In genomic region chr4:26257850-26258249, GRCh38 we compare ENCODE assay signal across 20 cellular contexts.
DNase-seq lines count a peak whose midpoint lies in the region; ATAC-seq and TF ChIP-seq lines count a peak whose summit lies in the region.
"Had no signal": no experiment of that assay in that cellular context is flagged by ENCODE, and none has a peak within 500 bp of the region (broad histone marks: within the 10 kb centered on the region; RNA-seq: fewer than 3 reads in every experiment).

No MANE protein-coding gene starts in this region.

- ATAC-seq in GM19351 (IDR thresholded peaks at IDR 0.05; ENCODE audit: unreplicated experiment) (peak; percentile 93), HG02885 (IDR thresholded peaks at IDR 0.05; ENCODE audit: poor library complexity, unreplicated experiment) (peak; percentile 89)
- ATAC-seq: left lobe of liver; naive thymus-derived CD8-positive, alpha-beta T cell had no signal

- DNase-seq in GM10266 (ENCODE audit: extremely low spot score) (peak; percentile 18), NOMO-1 treated with DMSO at 0.1 percent for 48 hours (lab: John Stamatoyannopoulos, UW; ENCODE audit: unreplicated experiment) (peak; percentile 53), middle frontal gyrus (ENCODE audit: extremely low spot score, low spot score) (no peak), NCI-H2227 treated with DMSO at 0.1 percent for 48 hours (lab: John Stamatoyannopoulos, UW) (no peak), amygdala (lab: John Stamatoyannopoulos, UW) (no peak), T1000 (lab: John Stamatoyannopoulos, UW) (no peak)
- DNase-seq: activated CD4-positive, alpha-beta T cell treated with anti-CD3 and anti-CD28 coated beads for 1 hour; activated T-cell treated with anti-CD3 and anti-CD28 coated beads, Interleukin-2, amount 50 U/mL, for 1 hour; colonic mucosa; esophagus squamous epithelium; naive thymus-derived CD8-positive, alpha-beta T cell; NCI-H1092 treated with DMSO at 0.1 percent for 48 hours; Peyer's patch; retina; stimulated activated CD4-positive, alpha-beta T cell treated with anti-CD3 and anti-CD28 coated beads, Interleukin-4, amount 100 ng/mL, for 4 hours; stimulated activated naive CD4-positive, alpha-beta T cell treated with Interleukin-2 at 50 U/mL for 16 hours; T-helper 1 cell had no signal

- no peak for TF ChIP-seq CTCF in GM10266 (IDR thresholded peaks at IDR 0.05; ENCODE audit: control insufficient read depth, insufficient read depth, low read depth, missing control alignments)

Comparison
In these comparisons a context has a peak if more than half of its experiments do, and no peak if none do; other contexts are left out.
1. DNase-seq: peak in GM10266 (single experiment) and NOMO-1 treated with DMSO at 0.1 percent for 48 hours (single experiment); none in middle frontal gyrus (single experiment), NCI-H2227 treated with DMSO at 0.1 percent for 48 hours (single experiment), amygdala (0 of 56) and T1000 (single experiment).